In the genomic region with DNA sequence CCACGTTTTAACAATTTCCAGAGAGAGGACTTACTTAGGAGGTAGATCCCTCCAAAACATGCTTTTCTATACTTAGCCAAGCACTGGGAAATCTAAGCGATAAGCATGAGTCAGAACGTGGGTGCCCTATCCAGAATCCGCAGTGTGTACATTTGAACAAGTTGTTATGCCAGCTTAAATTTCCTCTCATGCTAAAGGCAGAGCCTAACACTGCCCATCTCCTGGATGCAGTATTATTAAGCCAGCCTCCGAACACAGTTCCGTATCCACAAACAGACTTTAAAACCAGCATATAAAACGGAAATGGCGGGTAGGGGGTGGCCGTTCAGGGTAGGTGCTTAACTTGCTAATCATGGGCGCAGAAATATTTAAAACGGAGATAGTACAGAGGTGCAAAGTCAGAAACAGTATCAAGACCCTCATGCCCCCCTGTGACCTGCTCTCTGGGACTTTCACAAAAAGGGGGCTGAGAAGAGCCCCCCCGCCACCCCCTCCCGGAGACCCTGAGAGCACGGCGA, we compare ENCODE assay signal across 6 cellular contexts. TPM values are rescaled to one million over a fixed set of nuclear protein-coding genes. Genes with fewer than 3 reads are reported as not detected.
DNase-seq lines count a peak whose midpoint lies in the region; ATAC-seq, FAIRE-seq and TF ChIP-seq lines count a peak whose summit lies in the region.

No MANE protein-coding gene starts in this region.

- peaks cover 6 to 7% of the 10 kb centered on the region in 2 donors for H3K27me3 Mint-ChIP-seq in natural killer cell treated with Interleukin-12 subunit alpha and Interleukin-12 subunit beta and Interleukin-15 and Interleukin-18, amount 100 ng/mL, for 72 hours

- DNase-seq in DND-41 (no peak), NCI-H2171 treated with DMSO at 0.1 percent for 48 hours (lab: John Stamatoyannopoulos, UW) (peak; percentile 25), colonic mucosa (peak; percentile 24), urothelium cell line (ENCODE audit: low spot score) (no peak)
- DNase-seq in natural killer cell treated with Interleukin-12 subunit alpha and Interleukin-12 subunit beta and Interleukin-15 and Interleukin-18, amount 100 ng/mL, for 72 hours (ENCODE audit: low spot score), result no peak

- H3K27me3 ChIP-seq in DND-41 (ENCODE audit: insufficient read depth, low read length, poor library complexity) (peaks cover 17% of the 10 kb centered on the region), colonic mucosa (no peaks in the 10 kb centered on the region)

- no peaks in the 10 kb centered on the region for H4K20me1 ChIP-seq in DND-41 (ENCODE audit: insufficient read depth, low read length)

- H3K4me1 Mint-ChIP-seq in natural killer cell treated with Interleukin-12 subunit alpha and Interleukin-12 subunit beta and Interleukin-15 and Interleukin-18, amount 100 ng/mL, for 72 hours (ENCODE audit: low read depth in 2 of 2), result peaks cover 25 to 26% of the 10 kb centered on the region in 2 donors

- peak overlapping the region; percentile 89 for H2AFZ ChIP-seq in DND-41 (ENCODE audit: low read depth, low read length)

- peaks cover 14% of the 10 kb centered on the region for H3K36me3 Mint-ChIP-seq in natural killer cell treated with Interleukin-12 subunit alpha and Interleukin-12 subunit beta and Interleukin-15 and Interleukin-18, amount 100 ng/mL, for 72 hours

- H3K27ac Mint-ChIP-seq in natural killer cell treated with Interleukin-12 subunit alpha and Interleukin-12 subunit beta and Interleukin-15 and Interleukin-18, amount 100 ng/mL, for 72 hours, result peak overlapping the region in 1 of 2 donors; percentile 50

- ATAC-seq in DND-41 (ENCODE audit: insufficient read depth, low read depth) (peak; percentile 10), GM21786 (IDR thresholded peaks at IDR 0.05; ENCODE audit: unreplicated experiment) (no peak)
- ATAC-seq in natural killer cell treated with Interleukin-12 subunit alpha and Interleukin-12 subunit beta and Interleukin-15 and Interleukin-18, amount 100 ng/mL, for 72 hours, result no peak

- TF ChIP-seq CTCF in DND-41 (IDR thresholded peaks at IDR 0.05; ENCODE audit: borderline replicate concordance, extremely low read depth, low read length, poor library complexity, severe bottlenecking) (no peak), colonic mucosa (IDR thresholded peaks at IDR 0.05) (no peak)

- peak overlapping the region; percentile 75 for H3K4me3 Mint-ChIP-seq in natural killer cell treated with Interleukin-12 subunit alpha and Interleukin-12 subunit beta and Interleukin-15 and Interleukin-18, amount 100 ng/mL, for 72 hours

- H3K36me3 ChIP-seq in DND-41 (ENCODE audit: insufficient read depth, low read length), result no peaks in the 10 kb centered on the region
- H3K36me3 ChIP-seq in colonic mucosa, result no peaks in the 10 kb centered on the region

- no peaks in the 10 kb centered on the region for H3K79me2 ChIP-seq in DND-41 (ENCODE audit: insufficient read depth, low read length)

- peaks cover 7% of the 10 kb centered on the region for H3K9me3 ChIP-seq in DND-41 (ENCODE audit: insufficient read depth, low read length, severe bottlenecking)
- no peaks in the 10 kb centered on the region for H3K9me3 ChIP-seq in colonic mucosa

- H3K27ac ChIP-seq in DND-41 (ENCODE audit: low read length), result peak overlapping the region; percentile 78
- H3K27ac ChIP-seq in colonic mucosa, result peak overlapping the region; percentile 32

- H3K4me3 ChIP-seq in DND-41 (ENCODE audit: low read depth in 1 of 2, low read length in 2 of 2) (peak overlapping the region; percentile 48 to 86; a peak in 3 of 4 replicates), colonic mucosa (peak overlapping the region; percentile 57)

- H3K9ac ChIP-seq in DND-41 (ENCODE audit: low read depth, low read length) (peak overlapping the region; percentile 72), colonic mucosa (ENCODE audit: low read depth in 2 of 2, low read length in 2 of 2) (peak overlapping the region; percentile 38 to 74)

- intact Hi-C loops in colonic mucosa (cut with DNase I), result no loop called here

- FAIRE-seq in urothelium cell line (lab: Jason Lieb, UNC), result no peak

- peaks cover 4% of the 10 kb centered on the region for H3K9me3 Mint-ChIP-seq in natural killer cell treated with Interleukin-12 subunit alpha and Interleukin-12 subunit beta and Interleukin-15 and Interleukin-18, amount 100 ng/mL, for 72 hours

- H3K4me2 ChIP-seq in DND-41 (ENCODE audit: insufficient read depth, low read length), result peak overlapping the region; percentile 87

- H3K4me1 ChIP-seq in DND-41 (ENCODE audit: insufficient read depth, low read length), result peaks cover 37% of the 10 kb centered on the region
- no peaks in the 10 kb centered on the region for H3K4me1 ChIP-seq in colonic mucosa

RNA-seq across cellular contexts. Expression of a gene that starts 1.0 kb away (rescaled TPM):
- not detected for total RNA-seq in colonic mucosa
- not detected for total RNA-seq in natural killer cell treated with Interleukin-12 subunit alpha and Interleukin-12 subunit beta and Interleukin-15 and Interleukin-18, amount 100 ng/mL, for 72 hours

RNA-seq across cellular contexts. Expression of a gene that starts 1.0 kb away (rescaled TPM):
- under 1 TPM; 0.77 to 0.82 TPM for total RNA-seq in colonic mucosa
- under 1 TPM; 0.38 to 0.50 TPM for total RNA-seq in natural killer cell treated with Interleukin-12 subunit alpha and Interleukin-12 subunit beta and Interleukin-15 and Interleukin-18, amount 100 ng/mL, for 72 hours

RNA-seq across cellular contexts. Expression of a gene that starts 38.5 kb away (rescaled TPM):
- 10 to 100 TPM; 11.1 to 12.9 TPM for total RNA-seq in colonic mucosa
- 10 to 100 TPM; 14.0 to 14.5 TPM for total RNA-seq in natural killer cell treated with Interleukin-12 subunit alpha and Interleukin-12 subunit beta and Interleukin-15 and Interleukin-18, amount 100 ng/mL, for 72 hours

RNA-seq across cellular contexts. Expression of a gene that starts 42.3 kb away (rescaled TPM):
- 1 to 10 TPM; 1.2 to 1.6 TPM for total RNA-seq in colonic mucosa
- total RNA-seq in natural killer cell treated with Interleukin-12 subunit alpha and Interleukin-12 subunit beta and Interleukin-15 and Interleukin-18, amount 100 ng/mL, for 72 hours, result 1 to 10 TPM; 1.5 to 2.0 TPM

RNA-seq across cellular contexts. Expression of a gene that starts 46.8 kb away (rescaled TPM):
- total RNA-seq in colonic mucosa, result 1 to 10 TPM; 5.5 to 9.6 TPM
- total RNA-seq in natural killer cell treated with Interleukin-12 subunit alpha and Interleukin-12 subunit beta and Interleukin-15 and Interleukin-18, amount 100 ng/mL, for 72 hours, result 10 to 100 TPM in 1 of 2 donors, not detected in 1; 18.6 TPM

Comparison
In these comparisons a context has a peak if more than half of its experiments do, and no peak if none do; other contexts are left out.
1. DNase-seq: peak in NCI-H2171 treated with DMSO at 0.1 percent for 48 hours (single experiment) and colonic mucosa (single experiment); none in DND-41 (single experiment), natural killer cell treated with Interleukin-12 subunit alpha and Interleukin-12 subunit beta and Interleukin-15 and Interleukin-18, amount 100 ng/mL, for 72 hours (single experiment) and urothelium cell line (single experiment).